8 cellular contexts compared by ENCODE assay signal in the genomic region with DNA sequence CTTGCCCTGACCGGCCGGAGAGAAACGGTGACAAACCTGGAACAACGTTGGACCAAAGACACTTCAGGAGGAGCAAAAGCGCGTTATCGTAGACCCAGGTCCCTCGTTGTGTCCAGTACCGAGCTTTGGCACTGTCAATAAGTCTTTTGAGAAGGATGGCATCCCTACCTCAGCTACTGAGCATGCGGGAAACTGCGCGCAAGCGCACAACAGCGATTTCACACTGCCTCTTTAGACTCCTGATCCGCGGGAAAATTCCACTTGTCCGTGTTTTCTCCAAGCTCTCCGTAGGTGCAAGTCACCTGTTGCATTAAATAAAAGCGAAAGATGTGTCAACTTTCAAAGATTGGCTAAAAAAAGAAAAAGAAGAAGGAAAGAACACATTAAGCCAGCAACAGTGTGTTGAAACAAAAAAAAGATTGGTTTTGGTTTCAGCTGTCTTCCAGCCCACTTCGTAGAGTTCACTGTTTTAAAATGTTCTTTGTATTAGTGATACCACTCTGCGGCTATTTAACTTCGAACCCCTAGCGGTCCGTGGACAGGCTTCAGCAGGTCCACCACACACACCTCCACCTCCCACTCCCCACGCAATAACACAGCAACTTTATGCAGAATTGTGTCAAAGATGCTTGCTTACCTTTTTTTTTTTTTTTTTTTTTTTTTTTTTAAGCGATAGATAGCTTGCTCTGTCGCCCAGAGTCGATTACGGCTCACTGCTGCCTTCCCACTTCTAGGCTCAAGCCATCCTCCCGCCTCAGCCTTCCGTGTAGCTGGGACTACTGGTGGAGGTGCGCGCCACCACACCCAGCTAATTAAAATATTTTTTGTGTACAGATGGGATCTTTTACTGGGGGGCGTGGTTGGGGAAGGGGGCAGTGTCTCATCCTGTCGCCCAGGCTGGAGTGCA. TPM values are rescaled to one million over a fixed set of nuclear protein-coding genes. Genes with fewer than 3 reads are reported as not detected.
DNase-seq lines count a peak whose midpoint lies in the region; ATAC-seq and TF ChIP-seq lines count a peak whose summit lies in the region.

Gene BPNT1, minus strand, starts transcription at position 139 of the 907 bp plus-strand sequence. CDS start 9,942 bp downstream, outside the sequence.

- peaks cover 6% of the 10 kb centered on the region for H3K4me1 Mint-ChIP-seq in dendritic cell treated with granulocyte-macrophage colony-stimulating factor and Interleukin-4, amounts not matched to agents 40 ng/mL and 50 ng/mL, for 4 days (ENCODE audit: low read depth)

- no peaks in the 10 kb centered on the region for H3K36me3 ChIP-seq in left lung

- intact Hi-C loops in dendritic cell treated with granulocyte-macrophage colony-stimulating factor and Interleukin-4, amounts not matched to agents 40 ng/mL and 50 ng/mL, for 4 days (cut with micrococcal nuclease) = loop anchor here (2.0 to 5.0 kb wide), 2 partner anchors 43 to 182 kb away; partner anchors contain the start of genes EPRS1 and RAB3GAP2
- intact Hi-C loops in left lung (cut with DNase I) = no loop called here

- H3K4me3 Mint-ChIP-seq in dendritic cell treated with granulocyte-macrophage colony-stimulating factor and Interleukin-4, amounts not matched to agents 40 ng/mL and 50 ng/mL, for 4 days = peak within 1 kb of the TSS; percentile 97

- peak within 1 kb of the TSS; percentile 58 for H3K27ac ChIP-seq in C4-2B
- H3K27ac ChIP-seq in left lung = peak within 1 kb of the TSS; percentile 49 to 83

- peak within 1 kb of the TSS; percentile 38 to 60 for H3K4me3 ChIP-seq in left lung

- no peaks in the 10 kb centered on the region for H3K27me3 Mint-ChIP-seq in dendritic cell treated with granulocyte-macrophage colony-stimulating factor and Interleukin-4, amounts not matched to agents 40 ng/mL and 50 ng/mL, for 4 days

- TF ChIP-seq CTCF in C4-2B (conservative IDR thresholded peaks at IDR 0.05) (peak; percentile 32), left lung (IDR thresholded peaks at IDR 0.05) (no peak)

- H3K27me3 ChIP-seq in left lung = no peaks in the 10 kb centered on the region

- H3K4me1 ChIP-seq in left lung = peaks cover 2 to 35% of the 10 kb centered on the region in 2 donors

- H3K27ac Mint-ChIP-seq in dendritic cell treated with granulocyte-macrophage colony-stimulating factor and Interleukin-4, amounts not matched to agents 40 ng/mL and 50 ng/mL, for 4 days = peak within 1 kb of the TSS; percentile 85

- peak; percentile 50 for ATAC-seq in GM19351 (IDR thresholded peaks at IDR 0.05; ENCODE audit: unreplicated experiment)
- ATAC-seq in HG03521 (IDR thresholded peaks at IDR 0.05; ENCODE audit: unreplicated experiment) = peak; percentile 51
- peak; percentile 88 for ATAC-seq in left lung

- H3K36me3 Mint-ChIP-seq in dendritic cell treated with granulocyte-macrophage colony-stimulating factor and Interleukin-4, amounts not matched to agents 40 ng/mL and 50 ng/mL, for 4 days (ENCODE audit: low read depth) = peaks cover 7% of the 10 kb centered on the region

- H3K9me3 Mint-ChIP-seq in dendritic cell treated with granulocyte-macrophage colony-stimulating factor and Interleukin-4, amounts not matched to agents 40 ng/mL and 50 ng/mL, for 4 days = no peaks in the 10 kb centered on the region

- H3K9me3 ChIP-seq in left lung = no peaks in the 10 kb centered on the region

- DNase-seq in NCI-H748 (lab: John Stamatoyannopoulos, UW; ENCODE audit: unreplicated experiment) (peak; percentile 93), left lung (peak; percentile 95 to 96)
- peak; percentile 99 for DNase-seq in activated CD4-positive, alpha-beta T cell treated with anti-CD3 and anti-CD28 coated beads, Interleukin-2, amount 50 U/mL, for 1 hour
- DNase-seq in stimulated activated CD4-positive, alpha-beta T cell treated with anti-CD3 and anti-CD28 coated beads, Interleukin-2, amount 100 ng/mL, for 48 hours = peak; percentile 99

RNA-seq across cellular contexts. Expression of gene BPNT1, which starts in this region (rescaled TPM):
- total RNA-seq in left lung = 10 to 100 TPM; 23.9 to 33.3 TPM

Comparison
In these comparisons a context has a peak if more than half of its experiments do, and no peak if none do; other contexts are left out.
1. Peak in every context shown above with its lines: DNase-seq, ATAC-seq, H3K4me3 ChIP-seq and H3K27ac ChIP-seq.